Comparison of ENCODE assay signal across 16 cellular contexts in genomic region chr2:196219686-196220085, GRCh38.
"Had no signal": no experiment of that assay in that cellular context is flagged by ENCODE, and none has a peak within 500 bp of the region (broad histone marks: within the 10 kb centered on the region; RNA-seq: fewer than 3 reads in every experiment).

No MANE protein-coding gene starts in this region.

- H3K27ac ChIP-seq: sigmoid colon had no signal

- DNase-seq: activated CD4-positive, alpha-beta memory T cell treated with anti-CD3 and anti-CD28 coated beads for 36 hours; activated CD4-positive, alpha-beta T cell treated with anti-CD3 and anti-CD28 coated beads for 1 hour; activated CD8-positive, alpha-beta memory T cell treated with anti-CD3 and anti-CD28 coated beads, Interleukin-2, amount 50 U/mL, for 4 hours; activated naive CD4-positive, alpha-beta T cell treated with anti-CD3 and anti-CD28 coated beads, Interleukin-2, amount 50 U/mL, for 16 hours; anterior cingulate cortex; dermis blood vessel endothelial cell; erythroblast; hypothalamus; sigmoid colon; stimulated activated CD4-positive, alpha-beta T cell treated with anti-CD3 and anti-CD28 coated beads, Interleukin-12 subunit alpha, Interleukin-12 subunit beta, amount 100 ng/mL, for 4 hours; stimulated activated naive CD4-positive, alpha-beta T cell; SW 1271; T-helper 9 cell had no signal

- H3K9me3 Mint-ChIP-seq: activated CD4-positive, alpha-beta memory T cell treated with anti-CD3 and anti-CD28 coated beads for 36 hours; memory B cell; type B pancreatic cell had no signal

- H3K27me3 Mint-ChIP-seq: activated CD4-positive, alpha-beta memory T cell treated with anti-CD3 and anti-CD28 coated beads for 36 hours; memory B cell; type B pancreatic cell had no signal

- H3K27me3 ChIP-seq: sigmoid colon had no signal

- H3K4me3 ChIP-seq: sigmoid colon had no signal

- H3K9me3 ChIP-seq: sigmoid colon had no signal

- H3K4me3 Mint-ChIP-seq: activated CD4-positive, alpha-beta memory T cell treated with anti-CD3 and anti-CD28 coated beads for 36 hours; memory B cell; type B pancreatic cell had no signal

- H3K36me3 ChIP-seq: sigmoid colon had no signal

- H3K4me1 ChIP-seq: sigmoid colon had no signal

- H3K27ac Mint-ChIP-seq: activated CD4-positive, alpha-beta memory T cell treated with anti-CD3 and anti-CD28 coated beads for 36 hours; activated T-helper 2 cell treated with anti-CD3 and anti-CD28 coated beads, Interferon-gamma antibody, Interleukin-2, Interleukin-4, amounts not matched to agents 10 μg/mL and 5 μg/mL and 100 μg/mL, durations not matched to agents 14 hours and 24 hours and 36 hours; memory B cell; type B pancreatic cell had no signal
